Comparison of ENCODE assay signal across 16 cellular contexts in genomic region chr9:27412963-27413362, GRCh38.
DNase-seq lines count a peak whose midpoint lies in the region; ATAC-seq and TF ChIP-seq lines count a peak whose summit lies in the region.
"Had no signal": no experiment of that assay in that cellular context is flagged by ENCODE, and none has a peak within 500 bp of the region (broad histone marks: within the 10 kb centered on the region; RNA-seq: fewer than 3 reads in every experiment).

No MANE protein-coding gene starts in this region.

- peaks cover 0 to 23% (median 10%) of the 10 kb centered on the region in 3 donors for H3K4me1 ChIP-seq in gastroesophageal sphincter
- peaks cover 38% of the 10 kb centered on the region for H3K4me1 ChIP-seq in vagina
- H3K4me1 ChIP-seq in CD8-positive, alpha-beta memory T cell (ENCODE audit: insufficient read depth, low read length) = no peaks in the 10 kb centered on the region

- H3K4me1 Mint-ChIP-seq in neural crest cell = peaks cover 53% of the 10 kb centered on the region
- H3K4me1 Mint-ChIP-seq in CD8-positive, alpha-beta memory T cell = no peaks in the 10 kb centered on the region
- H3K4me1 Mint-ChIP-seq: stimulated activated effector memory CD8-positive, alpha-beta T cell treated with anti-CD3 and anti-CD28 coated beads, Interleukin-12 subunit alpha, Interleukin-12 subunit beta, amount 100 ng/mL, for 72 hours had no signal

- H3K4me3 ChIP-seq in gastroesophageal sphincter (peak overlapping the region; percentile 13 to 27), vagina (peak overlapping the region; percentile 12 to 20), brain microvascular endothelial cell (ENCODE audit: low read depth, low read length) (no peak overlapping the region)
- no peak overlapping the region for H3K4me3 ChIP-seq in CD8-positive, alpha-beta memory T cell (ENCODE audit: low read length)

- 27 to 51% methylated on average over 2 of the region's 2 CpGs for WGBS in gastroesophageal sphincter (ENCODE audit: low coverage in 1 of 2), 2 donors

- CTCF ChIA-PET in CD8-positive, alpha-beta memory T cell (lab: Charles Lee) = no interaction called here

- POLR2A ChIA-PET in CD8-positive, alpha-beta memory T cell (lab: Charles Lee) = no interaction called here

- H3K27me3 Mint-ChIP-seq in neural crest cell (ENCODE audit: low read depth) = no peaks in the 10 kb centered on the region
- peaks cover 2 to 19% of the 10 kb centered on the region in 2 donors for H3K27me3 Mint-ChIP-seq in CD8-positive, alpha-beta memory T cell

- no peaks in the 10 kb centered on the region for H3K9me3 ChIP-seq in gastroesophageal sphincter
- H3K9me3 ChIP-seq in vagina = no peaks in the 10 kb centered on the region
- H3K9me3 ChIP-seq in CD8-positive, alpha-beta memory T cell (ENCODE audit: low read length) = no peaks in the 10 kb centered on the region

- peak overlapping the region; percentile 19 for H3K27ac Mint-ChIP-seq in neural crest cell (ENCODE audit: unreplicated experiment)
- H3K27ac Mint-ChIP-seq in CD8-positive, alpha-beta memory T cell = no peak overlapping the region
- H3K27ac Mint-ChIP-seq: activated T-cell treated with anti-CD3 and anti-CD28 coated beads, Interleukin-2, amount 50 U/mL, for 72 hours; stimulated activated effector memory CD8-positive, alpha-beta T cell treated with anti-CD3 and anti-CD28 coated beads, Interleukin-12 subunit alpha, Interleukin-12 subunit beta, amount 100 ng/mL, for 72 hours had no signal

- TF ChIP-seq POLR2A in gastroesophageal sphincter (IDR thresholded peaks at IDR 0.05) = no peak
- TF ChIP-seq POLR2A in vagina (IDR thresholded peaks at IDR 0.05) = no peak

- peak; percentile 48 for ATAC-seq in Right ventricle myocardium inferior
- ATAC-seq in gastroesophageal sphincter = no peak
- ATAC-seq: activated T-cell treated with anti-CD3 and anti-CD28 coated beads, Interleukin-2, amount 50 U/mL, for 72 hours; stimulated activated effector memory CD8-positive, alpha-beta T cell treated with anti-CD3 and anti-CD28 coated beads, Interleukin-12 subunit alpha, Interleukin-12 subunit beta, amount 100 ng/mL, for 72 hours had no signal

- no peak overlapping the region for H3K4me3 Mint-ChIP-seq in neural crest cell
- H3K4me3 Mint-ChIP-seq in CD8-positive, alpha-beta memory T cell = no peak overlapping the region
- H3K4me3 Mint-ChIP-seq: activated T-cell treated with anti-CD3 and anti-CD28 coated beads, Interleukin-2, amount 50 U/mL, for 72 hours; stimulated activated effector memory CD8-positive, alpha-beta T cell treated with anti-CD3 and anti-CD28 coated beads, Interleukin-12 subunit alpha, Interleukin-12 subunit beta, amount 100 ng/mL, for 72 hours had no signal

- TF ChIP-seq CTCF in gastroesophageal sphincter (IDR thresholded peaks at IDR 0.05) (no peak), neural crest cell (conservative IDR thresholded peaks at IDR 0.05) (no peak), vagina (IDR thresholded peaks at IDR 0.05) (no peak), brain microvascular endothelial cell (IDR thresholded peaks at IDR 0.05; ENCODE audit: low read depth, low read length, missing control alignments) (no peak)

- H3K27me3 ChIP-seq in gastroesophageal sphincter (no peaks in the 10 kb centered on the region), vagina (no peaks in the 10 kb centered on the region), brain microvascular endothelial cell (replicated peaks) (no peaks in the 10 kb centered on the region)
- no peaks in the 10 kb centered on the region for H3K27me3 ChIP-seq in CD8-positive, alpha-beta memory T cell (ENCODE audit: insufficient read depth, low read length, poor library complexity, severe bottlenecking)

- H3K9me3 Mint-ChIP-seq in neural crest cell = peaks cover 4% of the 10 kb centered on the region
- peaks cover 0 to 8% (median 0%) of the 10 kb centered on the region in 5 donors for H3K9me3 Mint-ChIP-seq in CD8-positive, alpha-beta memory T cell
- H3K9me3 Mint-ChIP-seq: activated T-cell treated with anti-CD3 and anti-CD28 coated beads, Interleukin-2, amount 50 U/mL, for 72 hours; stimulated activated effector memory CD8-positive, alpha-beta T cell treated with anti-CD3 and anti-CD28 coated beads, Interleukin-12 subunit alpha, Interleukin-12 subunit beta, amount 100 ng/mL, for 72 hours had no signal

- no peak for TF ChIP-seq EP300 in gastroesophageal sphincter (IDR thresholded peaks at IDR 0.05)

- DNase-seq in Right ventricle myocardium inferior (ENCODE audit: missing footprints) = no peak
- DNase-seq in cardiac septum (ENCODE audit: low spot score) = no peak
- no peak for DNase-seq in neural crest cell (ENCODE audit: low read depth, low spot score)
- no peak for DNase-seq in vagina (ENCODE audit: extremely low spot score in 2 of 2)
- DNase-seq in brain microvascular endothelial cell = no peak
- DNase-seq in NCI-H2196 (lab: John Stamatoyannopoulos, UW; ENCODE audit: unreplicated experiment) = no peak
- no peak for DNase-seq in CD8-positive, alpha-beta memory T cell
- DNase-seq: 8988T; activated CD4-positive, alpha-beta T cell treated with anti-CD3 and anti-CD28 coated beads, Interleukin-2, amount 50 U/mL, for 4 hours; activated T-cell treated with anti-CD3 and anti-CD28 coated beads, Interleukin-2, amount 50 U/mL, for 72 hours; cortex of kidney; Karpas-422; NCI-H1694 treated with DMSO at 0.1 percent for 48 hours; NCI-H510A had no signal

- in situ Hi-C loops in brain microvascular endothelial cell (cut with HindIII; ENCODE audit: low pct_ligation_motif_present, low sequenced_read_pairs) = no loop called here

- intact Hi-C loops in Right ventricle myocardium inferior (cut with DNase I) (loop anchor here (5.0 to 10.0 kb wide), 2 partner anchors 48 to 114 kb away; partner anchors contain the start of gene MOB3B), cardiac septum (cut with DNase I) (no loop called here), vagina (cut with DNase I) (no loop called here)

- H3K27ac ChIP-seq in gastroesophageal sphincter (peak overlapping the region in 3 of 4 donors; percentile 56 to 61 (median 57)), vagina (peak overlapping the region; percentile 70), brain microvascular endothelial cell (no peak overlapping the region)
- H3K27ac ChIP-seq in CD8-positive, alpha-beta memory T cell (ENCODE audit: low read depth, low read length) = no peak overlapping the region

- peaks cover 4% of the 10 kb centered on the region for H3K36me3 Mint-ChIP-seq in neural crest cell (ENCODE audit: low read depth)
- H3K36me3 Mint-ChIP-seq in CD8-positive, alpha-beta memory T cell = peaks cover 0 to 4% (median 0%) of the 10 kb centered on the region in 3 donors
- H3K36me3 Mint-ChIP-seq: stimulated activated effector memory CD8-positive, alpha-beta T cell treated with anti-CD3 and anti-CD28 coated beads, Interleukin-12 subunit alpha, Interleukin-12 subunit beta, amount 100 ng/mL, for 72 hours had no signal

- H3K36me3 ChIP-seq in gastroesophageal sphincter (no peaks in the 10 kb centered on the region), vagina (no peaks in the 10 kb centered on the region), brain microvascular endothelial cell (replicated peaks) (no peaks in the 10 kb centered on the region)
- H3K36me3 ChIP-seq in CD8-positive, alpha-beta memory T cell (ENCODE audit: insufficient read depth, low read length) = no peaks in the 10 kb centered on the region

Comparison
In these comparisons a context has a peak if more than half of its experiments do, and no peak if none do; other contexts are left out.
1. H3K27ac ChIP-seq: peak in gastroesophageal sphincter (3 of 4) and vagina (single experiment); none in brain microvascular endothelial cell (single experiment) and CD8-positive, alpha-beta memory T cell (single experiment).
2. H3K4me3 ChIP-seq: peak in gastroesophageal sphincter (2 of 2) and vagina (2 of 2); none in brain microvascular endothelial cell (single experiment) and CD8-positive, alpha-beta memory T cell (single experiment).